ENCODE assay signal across 2 cellular contexts in the genomic region with DNA sequence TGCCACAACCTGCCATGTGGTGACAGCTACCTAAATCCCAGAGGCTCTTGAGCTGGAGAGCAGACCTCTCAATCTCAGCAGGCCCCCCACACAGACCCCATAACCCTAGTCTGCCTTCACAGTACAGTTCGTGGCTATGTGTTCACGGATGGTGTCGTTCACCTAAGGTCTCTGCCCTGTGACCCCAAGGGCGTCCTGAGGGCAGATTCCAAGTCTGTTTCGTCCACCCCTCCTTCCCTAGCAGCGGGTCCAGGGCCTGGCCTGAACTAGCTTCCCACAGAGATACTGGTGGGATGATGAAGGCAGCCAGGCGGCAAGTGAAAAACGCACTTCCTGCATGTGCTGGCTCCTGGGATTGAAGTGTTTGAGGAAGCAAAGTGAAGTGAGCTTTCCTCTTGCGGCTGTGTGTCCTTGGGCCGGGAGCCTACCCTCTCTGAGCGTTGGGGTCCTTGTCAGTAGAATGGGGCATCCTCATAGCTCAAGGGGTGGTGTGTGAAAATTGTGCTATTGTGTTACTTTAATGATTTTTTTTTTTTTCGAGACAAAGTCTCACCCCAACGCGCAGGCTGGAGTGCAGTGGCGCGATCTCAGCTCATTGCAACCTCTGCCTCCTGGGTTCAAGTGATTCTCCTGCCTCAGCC.
TF ChIP-seq lines count a peak whose summit lies in the region.

No MANE protein-coding gene starts in this region.

TF ChIP-seq in WTC11, 78 proteins besides CTCF, POLR2A, EP300 and RAD21 (continues in another document):
- TF ChIP-seq, protein P1, sequence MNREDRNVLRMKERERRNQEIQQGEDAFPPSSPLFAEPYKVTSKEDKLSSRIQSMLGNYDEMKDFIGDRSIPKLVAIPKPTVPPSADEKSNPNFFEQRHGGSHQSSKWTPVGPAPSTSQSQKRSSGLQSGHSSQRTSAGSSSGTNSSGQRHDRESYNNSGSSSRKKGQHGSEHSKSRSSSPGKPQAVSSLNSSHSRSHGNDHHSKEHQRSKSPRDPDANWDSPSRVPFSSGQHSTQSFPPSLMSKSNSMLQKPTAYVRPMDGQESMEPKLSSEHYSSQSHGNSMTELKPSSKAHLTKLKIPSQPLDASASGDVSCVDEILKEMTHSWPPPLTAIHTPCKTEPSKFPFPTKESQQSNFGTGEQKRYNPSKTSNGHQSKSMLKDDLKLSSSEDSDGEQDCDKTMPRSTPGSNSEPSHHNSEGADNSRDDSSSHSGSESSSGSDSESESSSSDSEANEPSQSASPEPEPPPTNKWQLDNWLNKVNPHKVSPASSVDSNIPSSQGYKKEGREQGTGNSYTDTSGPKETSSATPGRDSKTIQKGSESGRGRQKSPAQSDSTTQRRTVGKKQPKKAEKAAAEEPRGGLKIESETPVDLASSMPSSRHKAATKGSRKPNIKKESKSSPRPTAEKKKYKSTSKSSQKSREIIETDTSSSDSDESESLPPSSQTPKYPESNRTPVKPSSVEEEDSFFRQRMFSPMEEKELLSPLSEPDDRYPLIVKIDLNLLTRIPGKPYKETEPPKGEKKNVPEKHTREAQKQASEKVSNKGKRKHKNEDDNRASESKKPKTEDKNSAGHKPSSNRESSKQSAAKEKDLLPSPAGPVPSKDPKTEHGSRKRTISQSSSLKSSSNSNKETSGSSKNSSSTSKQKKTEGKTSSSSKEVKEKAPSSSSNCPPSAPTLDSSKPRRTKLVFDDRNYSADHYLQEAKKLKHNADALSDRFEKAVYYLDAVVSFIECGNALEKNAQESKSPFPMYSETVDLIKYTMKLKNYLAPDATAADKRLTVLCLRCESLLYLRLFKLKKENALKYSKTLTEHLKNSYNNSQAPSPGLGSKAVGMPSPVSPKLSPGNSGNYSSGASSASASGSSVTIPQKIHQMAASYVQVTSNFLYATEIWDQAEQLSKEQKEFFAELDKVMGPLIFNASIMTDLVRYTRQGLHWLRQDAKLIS (CRISPR knock-in tag; IDR thresholded peaks at IDR 0.05; ENCODE audit: borderline replicate concordance), result no peak
- TF ChIP-seq KAT7 (CRISPR knock-in tag; IDR thresholded peaks at IDR 0.05; ENCODE audit: borderline replicate concordance) (no peak), IRF2 (CRISPR knock-in tag; IDR thresholded peaks at IDR 0.05; ENCODE audit: borderline replicate concordance, low read depth) (no peak), ZNF219 (CRISPR knock-in tag; IDR thresholded peaks at IDR 0.05; ENCODE audit: borderline replicate concordance) (no peak), ATF1 (CRISPR knock-in tag; IDR thresholded peaks at IDR 0.05) (no peak), GRHL2 (CRISPR knock-in tag; IDR thresholded peaks at IDR 0.05; ENCODE audit: insufficient replicate concordance, severe bottlenecking) (no peak)
- TF ChIP-seq, protein P2, sequence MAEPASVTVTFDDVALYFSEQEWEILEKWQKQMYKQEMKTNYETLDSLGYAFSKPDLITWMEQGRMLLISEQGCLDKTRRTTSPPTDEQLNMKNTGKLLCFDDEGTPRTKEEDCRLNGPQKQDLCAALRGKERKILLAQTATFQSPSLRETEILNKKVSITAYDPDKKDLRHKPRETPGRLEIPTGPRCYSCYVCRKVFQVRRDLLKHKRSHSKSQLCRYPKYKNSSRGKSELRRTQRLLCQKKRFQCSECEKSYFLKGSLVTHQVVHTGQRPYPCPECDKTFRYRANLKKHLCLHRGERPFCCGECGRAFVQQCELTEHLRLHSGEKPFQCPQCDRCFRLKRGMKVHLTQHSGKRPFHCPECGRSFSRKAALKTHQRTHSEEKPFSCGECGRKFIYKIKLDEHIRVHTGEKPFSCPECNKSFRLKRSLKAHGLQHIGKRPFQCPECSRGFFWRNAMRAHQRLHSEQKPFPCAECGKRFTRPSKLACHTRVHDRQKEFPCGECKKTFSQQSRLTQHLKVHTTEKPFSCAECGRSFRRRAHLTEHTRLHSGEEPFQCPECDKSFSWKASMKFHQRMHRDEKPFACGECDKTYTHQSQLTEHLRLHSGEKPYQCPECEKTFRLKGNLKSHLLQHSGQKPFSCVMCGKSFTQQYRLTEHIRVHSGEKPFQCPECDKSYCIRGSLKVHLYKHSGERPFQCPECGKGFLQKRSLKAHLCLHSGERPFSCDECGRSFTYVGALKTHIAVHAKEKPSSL (CRISPR knock-in tag; conservative IDR thresholded peaks at IDR 0.05), result no peak
- TF ChIP-seq, protein P3, sequence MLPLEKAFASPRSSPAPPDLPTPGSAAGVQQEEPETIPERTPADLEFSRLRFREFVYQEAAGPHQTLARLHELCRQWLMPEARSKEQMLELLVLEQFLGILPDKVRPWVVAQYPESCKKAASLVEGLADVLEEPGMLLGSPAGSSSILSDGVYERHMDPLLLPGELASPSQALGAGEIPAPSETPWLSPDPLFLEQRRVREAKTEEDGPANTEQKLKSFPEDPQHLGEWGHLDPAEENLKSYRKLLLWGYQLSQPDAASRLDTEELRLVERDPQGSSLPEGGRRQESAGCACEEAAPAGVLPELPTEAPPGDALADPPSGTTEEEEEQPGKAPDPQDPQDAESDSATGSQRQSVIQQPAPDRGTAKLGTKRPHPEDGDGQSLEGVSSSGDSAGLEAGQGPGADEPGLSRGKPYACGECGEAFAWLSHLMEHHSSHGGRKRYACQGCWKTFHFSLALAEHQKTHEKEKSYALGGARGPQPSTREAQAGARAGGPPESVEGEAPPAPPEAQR (CRISPR knock-in tag; IDR thresholded peaks at IDR 0.05), result no peak
- TF ChIP-seq, protein P4, sequence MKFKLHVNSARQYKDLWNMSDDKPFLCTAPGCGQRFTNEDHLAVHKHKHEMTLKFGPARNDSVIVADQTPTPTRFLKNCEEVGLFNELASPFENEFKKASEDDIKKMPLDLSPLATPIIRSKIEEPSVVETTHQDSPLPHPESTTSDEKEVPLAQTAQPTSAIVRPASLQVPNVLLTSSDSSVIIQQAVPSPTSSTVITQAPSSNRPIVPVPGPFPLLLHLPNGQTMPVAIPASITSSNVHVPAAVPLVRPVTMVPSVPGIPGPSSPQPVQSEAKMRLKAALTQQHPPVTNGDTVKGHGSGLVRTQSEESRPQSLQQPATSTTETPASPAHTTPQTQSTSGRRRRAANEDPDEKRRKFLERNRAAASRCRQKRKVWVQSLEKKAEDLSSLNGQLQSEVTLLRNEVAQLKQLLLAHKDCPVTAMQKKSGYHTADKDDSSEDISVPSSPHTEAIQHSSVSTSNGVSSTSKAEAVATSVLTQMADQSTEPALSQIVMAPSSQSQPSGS (CRISPR knock-in tag; IDR thresholded peaks at IDR 0.05; ENCODE audit: borderline replicate concordance, low read depth), result no peak
- TF ChIP-seq, protein P5, sequence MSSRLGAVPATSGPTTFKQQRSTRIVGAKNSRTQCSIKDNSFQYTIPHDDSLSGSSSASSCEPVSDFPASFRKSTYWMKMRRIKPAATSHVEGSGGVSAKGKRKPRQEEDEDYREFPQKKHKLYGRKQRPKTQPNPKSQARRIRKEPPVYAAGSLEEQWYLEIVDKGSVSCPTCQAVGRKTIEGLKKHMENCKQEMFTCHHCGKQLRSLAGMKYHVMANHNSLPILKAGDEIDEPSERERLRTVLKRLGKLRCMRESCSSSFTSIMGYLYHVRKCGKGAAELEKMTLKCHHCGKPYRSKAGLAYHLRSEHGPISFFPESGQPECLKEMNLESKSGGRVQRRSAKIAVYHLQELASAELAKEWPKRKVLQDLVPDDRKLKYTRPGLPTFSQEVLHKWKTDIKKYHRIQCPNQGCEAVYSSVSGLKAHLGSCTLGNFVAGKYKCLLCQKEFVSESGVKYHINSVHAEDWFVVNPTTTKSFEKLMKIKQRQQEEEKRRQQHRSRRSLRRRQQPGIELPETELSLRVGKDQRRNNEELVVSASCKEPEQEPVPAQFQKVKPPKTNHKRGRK (CRISPR knock-in tag; IDR thresholded peaks at IDR 0.05; ENCODE audit: borderline replicate concordance), result no peak

TF ChIP-seq in liver, 16 proteins besides CTCF, POLR2A, EP300 and RAD21:
- TF ChIP-seq NR2F2 (IDR thresholded peaks at IDR 0.05) (peak; percentile 77), FOXA2 (IDR thresholded peaks at IDR 0.05) (no peak), SP1 (IDR thresholded peaks at IDR 0.05) (no peak), RXRA (IDR thresholded peaks at IDR 0.05) (peak in 1 of 2 donors; percentile 78), JUND (IDR thresholded peaks at IDR 0.05) (no peak), FOXA1 (IDR thresholded peaks at IDR 0.05) (no peak), TAF1 (conservative IDR thresholded peaks at IDR 0.05) (no peak), GABPA (IDR thresholded peaks at IDR 0.05 in 1 of 2, conservative IDR thresholded peaks at IDR 0.05 in 1 of 2) (no peak), HNF4A (conservative IDR thresholded peaks at IDR 0.05) (peak; percentile 57 to 83), YY1 (IDR thresholded peaks at IDR 0.05) (no peak), HNF4G (IDR thresholded peaks at IDR 0.05) (peak; percentile 7)
- TF ChIP-seq, protein P6, sequence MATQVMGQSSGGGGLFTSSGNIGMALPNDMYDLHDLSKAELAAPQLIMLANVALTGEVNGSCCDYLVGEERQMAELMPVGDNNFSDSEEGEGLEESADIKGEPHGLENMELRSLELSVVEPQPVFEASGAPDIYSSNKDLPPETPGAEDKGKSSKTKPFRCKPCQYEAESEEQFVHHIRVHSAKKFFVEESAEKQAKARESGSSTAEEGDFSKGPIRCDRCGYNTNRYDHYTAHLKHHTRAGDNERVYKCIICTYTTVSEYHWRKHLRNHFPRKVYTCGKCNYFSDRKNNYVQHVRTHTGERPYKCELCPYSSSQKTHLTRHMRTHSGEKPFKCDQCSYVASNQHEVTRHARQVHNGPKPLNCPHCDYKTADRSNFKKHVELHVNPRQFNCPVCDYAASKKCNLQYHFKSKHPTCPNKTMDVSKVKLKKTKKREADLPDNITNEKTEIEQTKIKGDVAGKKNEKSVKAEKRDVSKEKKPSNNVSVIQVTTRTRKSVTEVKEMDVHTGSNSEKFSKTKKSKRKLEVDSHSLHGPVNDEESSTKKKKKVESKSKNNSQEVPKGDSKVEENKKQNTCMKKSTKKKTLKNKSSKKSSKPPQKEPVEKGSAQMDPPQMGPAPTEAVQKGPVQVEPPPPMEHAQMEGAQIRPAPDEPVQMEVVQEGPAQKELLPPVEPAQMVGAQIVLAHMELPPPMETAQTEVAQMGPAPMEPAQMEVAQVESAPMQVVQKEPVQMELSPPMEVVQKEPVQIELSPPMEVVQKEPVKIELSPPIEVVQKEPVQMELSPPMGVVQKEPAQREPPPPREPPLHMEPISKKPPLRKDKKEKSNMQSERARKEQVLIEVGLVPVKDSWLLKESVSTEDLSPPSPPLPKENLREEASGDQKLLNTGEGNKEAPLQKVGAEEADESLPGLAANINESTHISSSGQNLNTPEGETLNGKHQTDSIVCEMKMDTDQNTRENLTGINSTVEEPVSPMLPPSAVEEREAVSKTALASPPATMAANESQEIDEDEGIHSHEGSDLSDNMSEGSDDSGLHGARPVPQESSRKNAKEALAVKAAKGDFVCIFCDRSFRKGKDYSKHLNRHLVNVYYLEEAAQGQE (IDR thresholded peaks at IDR 0.05), result no peak
- TF ChIP-seq, protein P7, sequence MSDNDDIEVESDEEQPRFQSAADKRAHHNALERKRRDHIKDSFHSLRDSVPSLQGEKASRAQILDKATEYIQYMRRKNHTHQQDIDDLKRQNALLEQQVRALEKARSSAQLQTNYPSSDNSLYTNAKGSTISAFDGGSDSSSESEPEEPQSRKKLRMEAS (IDR thresholded peaks at IDR 0.05), result no peak
TF ChIP-seq in liver: peak in this region for 4.
